ENCODE assay signal across 10 cellular contexts in the genomic region with DNA sequence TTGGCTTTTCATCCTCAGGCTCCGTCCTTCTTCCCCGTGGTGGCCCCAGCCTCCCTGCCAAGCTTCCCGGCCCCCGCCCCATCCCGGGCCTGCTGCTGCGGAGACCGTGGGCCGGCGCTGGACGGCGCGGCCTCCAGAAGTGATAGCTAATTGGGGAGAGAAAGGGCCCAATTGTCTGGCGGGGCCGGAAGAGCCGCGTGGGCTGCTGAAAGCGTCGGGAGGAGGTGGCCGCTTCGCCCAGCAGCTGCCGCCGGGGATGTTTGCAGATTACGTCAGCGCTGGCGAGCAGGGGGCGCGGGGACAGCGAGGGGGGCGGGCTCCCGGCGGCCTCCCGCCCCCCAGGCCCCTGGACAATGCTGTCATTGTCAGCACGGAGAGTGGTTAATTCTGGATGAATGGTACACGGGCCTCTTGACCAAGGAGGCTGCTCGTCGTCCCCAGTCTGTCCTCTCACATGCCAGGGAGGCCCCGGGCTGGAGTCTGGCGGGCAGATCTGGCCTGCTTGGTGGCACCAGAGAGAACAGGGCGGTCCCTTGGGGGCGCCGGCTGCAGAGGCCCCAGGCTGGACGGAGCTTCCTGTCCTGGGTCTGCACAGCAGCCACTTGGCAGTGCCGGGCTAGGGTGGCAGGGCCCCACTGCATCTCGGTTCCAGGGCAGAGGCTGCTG. TPM values are rescaled to one million over a fixed set of nuclear protein-coding genes. Genes with fewer than 3 reads are reported as not detected.
DNase-seq lines count a peak whose midpoint lies in the region; ATAC-seq and TF ChIP-seq lines count a peak whose summit lies in the region.
"Had no signal": no experiment of that assay in that cellular context is flagged by ENCODE, and none has a peak within 500 bp of the region (broad histone marks: within the 10 kb centered on the region; RNA-seq: fewer than 3 reads in every experiment).

No MANE protein-coding gene starts in this region.

- H3K36me3 ChIP-seq in WERI-Rb-1, result no peaks in the 10 kb centered on the region

- peak; percentile 72 for DNase-seq in EH (ENCODE audit: low read depth)
- DNase-seq in NCI-H748 (lab: John Stamatoyannopoulos, UW; ENCODE audit: unreplicated experiment), result peak; percentile 88
- DNase-seq in fibroblast of pulmonary artery (ENCODE audit: low read depth), result peak; percentile 57
- no peak for DNase-seq in osteocyte (ENCODE audit: extremely low spot score, unreplicated experiment)
- no peak for DNase-seq in NCI-H2171 treated with DMSO at 0.1 percent for 48 hours (lab: John Stamatoyannopoulos, UW)
- DNase-seq in CD1c-positive myeloid dendritic cell (ENCODE audit: extremely low spot score), result no peak
- no peak for DNase-seq in WERI-Rb-1
- DNase-seq: activated T-cell treated with anti-CD3 and anti-CD28 coated beads, Interleukin-2, amount 50 U/mL, for 72 hours; natural killer cell had no signal

- H3K9me3 ChIP-seq in WERI-Rb-1 (ENCODE audit: severe bottlenecking), result no peaks in the 10 kb centered on the region

- no peaks in the 10 kb centered on the region for H3K36me3 Mint-ChIP-seq in osteocyte (ENCODE audit: unreplicated experiment)
- H3K36me3 Mint-ChIP-seq: natural killer cell had no signal

- no peak for TF ChIP-seq CTCF in fibroblast of pulmonary artery (IDR thresholded peaks at IDR 0.05; ENCODE audit: low read length, missing control alignments)
- no peak for TF ChIP-seq CTCF in osteocyte (IDR thresholded peaks at IDR 0.05)
- TF ChIP-seq CTCF in WERI-Rb-1 (IDR thresholded peaks at IDR 0.05; ENCODE audit: low read depth, low read length), result no peak

- peaks cover 43% of the 10 kb centered on the region for H3K4me1 Mint-ChIP-seq in osteocyte (ENCODE audit: unreplicated experiment)
- H3K4me1 Mint-ChIP-seq: natural killer cell had no signal

- no peaks in the 10 kb centered on the region for H3K27me3 ChIP-seq in WERI-Rb-1 (ENCODE audit: insufficient read depth, low read depth, severe bottlenecking)

- no peak overlapping the region for H3K4me3 Mint-ChIP-seq in osteocyte (ENCODE audit: unreplicated experiment)
- H3K4me3 Mint-ChIP-seq: natural killer cell had no signal

- peak overlapping the region; percentile 68 for H3K27ac Mint-ChIP-seq in osteocyte (ENCODE audit: unreplicated experiment)
- H3K27ac Mint-ChIP-seq: activated T-cell treated with anti-CD3 and anti-CD28 coated beads, Interleukin-2, amount 50 U/mL, for 72 hours; natural killer cell had no signal

- H3K4me3 ChIP-seq in fibroblast of pulmonary artery (replicated peaks; ENCODE audit: low read depth, low read length), result no peak overlapping the region
- H3K4me3 ChIP-seq in WERI-Rb-1 (ENCODE audit: low read depth, low read length), result no peak overlapping the region

- no peak overlapping the region for H3K27ac ChIP-seq in WERI-Rb-1

- ATAC-seq in HG02852 (IDR thresholded peaks at IDR 0.05; ENCODE audit: unreplicated experiment), result no peak
- ATAC-seq: natural killer cell had no signal

- peaks cover 2% of the 10 kb centered on the region for H3K9me3 Mint-ChIP-seq in osteocyte (ENCODE audit: unreplicated experiment)
- H3K9me3 Mint-ChIP-seq: natural killer cell had no signal

- no peaks in the 10 kb centered on the region for H3K27me3 Mint-ChIP-seq in osteocyte (ENCODE audit: unreplicated experiment)

RNA-seq across cellular contexts. Expression of a gene that starts 1.6 kb away (rescaled TPM):
- total RNA-seq in osteocyte, result 0.73 and 1.0 TPM in 2 replicates

Comparison
In these comparisons a context has a peak if more than half of its experiments do, and no peak if none do; other contexts are left out.
1. DNase-seq: peak in EH (single experiment), NCI-H748 (single experiment) and fibroblast of pulmonary artery (single experiment); none in osteocyte (single experiment), NCI-H2171 treated with DMSO at 0.1 percent for 48 hours (single experiment), CD1c-positive myeloid dendritic cell (single experiment) and WERI-Rb-1 (single experiment).